In genomic region chr5:120767171-120767820, GRCh38 we compare ENCODE assay signal across 21 cellular contexts.
DNase-seq lines count a peak whose midpoint lies in the region; ATAC-seq and TF ChIP-seq lines count a peak whose summit lies in the region.
"Had no signal": no experiment of that assay in that cellular context is flagged by ENCODE, and none has a peak within 500 bp of the region (broad histone marks: within the 10 kb centered on the region; RNA-seq: fewer than 3 reads in every experiment).

No MANE protein-coding gene starts in this region.

- no peak for TF ChIP-seq CTCF in chondrocyte (IDR thresholded peaks at IDR 0.05)
- TF ChIP-seq CTCF in endodermal cell (conservative IDR thresholded peaks at IDR 0.05): no peak

- H3K27me3 ChIP-seq in neuronal stem cell (ENCODE audit: control insufficient read depth in 3 of 3, insufficient read depth in 3 of 3, low read depth in 1 of 3, low read length in 3 of 3): no peaks in the 10 kb centered on the region
- no peaks in the 10 kb centered on the region for H3K27me3 ChIP-seq in endodermal cell (ENCODE audit: control insufficient read depth, insufficient read depth, low read length, poor library complexity, severe bottlenecking)
- H3K27me3 ChIP-seq: heart left ventricle had no signal

- no peak overlapping the region for H2BK12ac ChIP-seq in neuronal stem cell (ENCODE audit: low read length)

- H3K27me3 Mint-ChIP-seq in chondrocyte (ENCODE audit: low read depth) (peaks cover 5% of the 10 kb centered on the region), endodermal cell (ENCODE audit: insufficient read depth) (no peaks in the 10 kb centered on the region)
- H3K27me3 Mint-ChIP-seq: effector memory CD8-positive, alpha-beta T cell; stimulated activated naive B cell treated with anti-CD40 and anti-IgM and Interleukin-4, amounts not matched to agents 10 μg/mL and 1 μg/mL and 100 μg/mL, for 72 hours had no signal

- no peak overlapping the region for H4K91ac ChIP-seq in neuronal stem cell (ENCODE audit: low read depth, low read length, poor library complexity)

- no peak overlapping the region for H2AK5ac ChIP-seq in neuronal stem cell (ENCODE audit: low read depth, low read length)

- no peak overlapping the region for H3K27ac ChIP-seq in neuronal stem cell (replicated peaks; ENCODE audit: low read length)
- H3K27ac ChIP-seq in endodermal cell (ENCODE audit: low read depth, low read length): no peak overlapping the region
- H3K27ac ChIP-seq: heart left ventricle had no signal

- H3K4me2 ChIP-seq in neuronal stem cell (ENCODE audit: insufficient read depth, low read length, poor library complexity, severe bottlenecking): no peak overlapping the region
- H3K4me2 ChIP-seq: smooth muscle cell had no signal

- peak overlapping the region; percentile 0 for H2AFZ ChIP-seq in neuronal stem cell (ENCODE audit: low read length)

- H3K4me3 Mint-ChIP-seq in chondrocyte (ENCODE audit: unreplicated experiment) (no peak overlapping the region), endodermal cell (no peak overlapping the region)
- H3K4me3 Mint-ChIP-seq: activated naive CD4-positive, alpha-beta T cell treated with anti-CD3 and anti-CD28 coated beads for 36 hours; CD14-positive monocyte; effector memory CD8-positive, alpha-beta T cell; stimulated activated naive B cell treated with anti-CD40 and anti-IgM and Interleukin-4, amounts not matched to agents 10 μg/mL and 1 μg/mL and 100 μg/mL, for 72 hours had no signal

- H3K23ac ChIP-seq in neuronal stem cell (ENCODE audit: low read depth, low read length, poor library complexity): no peak overlapping the region

- H2BK15ac ChIP-seq in neuronal stem cell (ENCODE audit: low read length): no peak overlapping the region

- H3K4me1 ChIP-seq in neuronal stem cell (ENCODE audit: control insufficient read depth in 2 of 2, insufficient read depth in 1 of 2, low read depth in 1 of 2, low read length in 2 of 2): no peaks in the 10 kb centered on the region
- no peaks in the 10 kb centered on the region for H3K4me1 ChIP-seq in endodermal cell (ENCODE audit: control insufficient read depth, insufficient read depth, low read length)
- H3K4me1 ChIP-seq: heart left ventricle had no signal

- H4K8ac ChIP-seq in neuronal stem cell (ENCODE audit: low read depth, low read length): no peak overlapping the region

- H2BK120ac ChIP-seq in neuronal stem cell (ENCODE audit: low read depth, low read length): no peak overlapping the region

- H3K4ac ChIP-seq in neuronal stem cell (ENCODE audit: low read length): no peak overlapping the region

- peak; percentile 34 for DNase-seq in GM04503 (ENCODE audit: low read depth)
- DNase-seq in NCI-H69 (lab: John Stamatoyannopoulos, UW): peak; percentile 10
- peak; percentile 76 for DNase-seq in dedifferentiated amniotic fluid mesenchymal stem cell (ENCODE audit: extremely low spot score)
- DNase-seq in neuronal stem cell (ENCODE audit: low spot score): no peak
- no peak for DNase-seq in posterior vena cava (ENCODE audit: low spot score)
- no peak for DNase-seq in chondrocyte (ENCODE audit: low spot score)
- DNase-seq in endodermal cell: no peak
- DNase-seq: activated CD8-positive, alpha-beta memory T cell treated with anti-CD3 and anti-CD28 coated beads, Interleukin-2, amount 50 U/mL, for 4 hours; activated naive CD4-positive, alpha-beta T cell treated with anti-CD3 and anti-CD28 coated beads for 36 hours; effector memory CD8-positive, alpha-beta T cell; heart left ventricle; Kasumi-1; kidney; mucosa of descending colon; NCI-H2029; NCI-H748 treated with DMSO at 0.1 percent for 48 hours; stimulated activated naive B cell treated with anti-CD40 and anti-IgM and Interleukin-4, amounts not matched to agents 10 μg/mL and 1 μg/mL and 100 μg/mL, for 72 hours; T-helper 2 cell had no signal

- H3K36me3 ChIP-seq in neuronal stem cell (replicated peaks in 1 of 2; ENCODE audit: control insufficient read depth in 2 of 2, insufficient read depth in 2 of 2, low read length in 2 of 2): no peaks in the 10 kb centered on the region
- no peaks in the 10 kb centered on the region for H3K36me3 ChIP-seq in endodermal cell (ENCODE audit: control insufficient read depth, insufficient read depth, low read length)
- H3K36me3 ChIP-seq: heart left ventricle had no signal

- H3K14ac ChIP-seq in neuronal stem cell (ENCODE audit: low read length): no peak overlapping the region

- no CpG with 5 or more reads among the region's 1 CpG for WGBS in neuronal stem cell (ENCODE audit: extremely low coverage in 2 of 2, insufficient read length in 2 of 2, insufficient replicate concordance in 1 of 2), 2 donors
- WGBS in endodermal cell (ENCODE audit: insufficient coverage in 1 of 2, insufficient read length in 1 of 2), 2 experiments: 71 to 94% methylated on average over 1 of the region's 1 CpG

- H2BK5ac ChIP-seq in neuronal stem cell (ENCODE audit: low read length): no peak overlapping the region

- H3K4me1 Mint-ChIP-seq in chondrocyte (ENCODE audit: low read depth) (peaks cover 13% of the 10 kb centered on the region), endodermal cell (peaks cover 9% of the 10 kb centered on the region)

- no peak overlapping the region for H3K4me3 ChIP-seq in neuronal stem cell (ENCODE audit: low read length in 2 of 2)
- H3K4me3 ChIP-seq in endodermal cell (ENCODE audit: low read length): no peak overlapping the region
- H3K4me3 ChIP-seq: heart left ventricle, mucosa of descending colon, smooth muscle cell had no signal

- no peaks in the 10 kb centered on the region for H3K9me3 ChIP-seq in neuronal stem cell (replicated peaks in 1 of 2; ENCODE audit: control insufficient read depth in 2 of 2, insufficient read depth in 1 of 2, low read depth in 1 of 2, low read length in 2 of 2)
- H3K9me3 ChIP-seq in endodermal cell (ENCODE audit: control insufficient read depth, low read length): no peaks in the 10 kb centered on the region
- H3K9me3 ChIP-seq: mucosa of descending colon had no signal

- H3K36me3 Mint-ChIP-seq in chondrocyte (ENCODE audit: low read depth) (no peaks in the 10 kb centered on the region), endodermal cell (ENCODE audit: low read depth) (no peaks in the 10 kb centered on the region)
- H3K36me3 Mint-ChIP-seq: CD14-positive monocyte; stimulated activated naive B cell treated with anti-CD40 and anti-IgM and Interleukin-4, amounts not matched to agents 10 μg/mL and 1 μg/mL and 100 μg/mL, for 72 hours had no signal

- H3K9me3 Mint-ChIP-seq in chondrocyte (ENCODE audit: low read depth) (peaks cover 7% of the 10 kb centered on the region), endodermal cell (no peaks in the 10 kb centered on the region)
- H3K9me3 Mint-ChIP-seq: activated naive CD4-positive, alpha-beta T cell treated with anti-CD3 and anti-CD28 coated beads for 36 hours had no signal

- H3K9ac ChIP-seq in neuronal stem cell (ENCODE audit: low read depth, low read length, poor library complexity): no peak overlapping the region
- no peak overlapping the region for H3K9ac ChIP-seq in endodermal cell (ENCODE audit: extremely low read depth, low read length, poor library complexity, severe bottlenecking)

- no peak overlapping the region for H3K27ac Mint-ChIP-seq in chondrocyte (ENCODE audit: unreplicated experiment)
- no peak overlapping the region for H3K27ac Mint-ChIP-seq in endodermal cell
- H3K27ac Mint-ChIP-seq: activated naive CD4-positive, alpha-beta T cell treated with anti-CD3 and anti-CD28 coated beads for 36 hours; effector memory CD8-positive, alpha-beta T cell; stimulated activated naive B cell treated with anti-CD40 and anti-IgM and Interleukin-4, amounts not matched to agents 10 μg/mL and 1 μg/mL and 100 μg/mL, for 72 hours had no signal

- ATAC-seq in GM18519 (IDR thresholded peaks at IDR 0.05; ENCODE audit: low FRiP score, unreplicated experiment): no peak
- ATAC-seq: effector memory CD8-positive, alpha-beta T cell; mucosa of descending colon; stimulated activated naive B cell treated with anti-CD40 and anti-IgM and Interleukin-4, amounts not matched to agents 10 μg/mL and 1 μg/mL and 100 μg/mL, for 72 hours had no signal

- no peak overlapping the region for H3K18ac ChIP-seq in neuronal stem cell (ENCODE audit: low read length)

- intact Hi-C loops in posterior vena cava (cut with DNase I): no loop called here

- no peaks in the 10 kb centered on the region for H3K79me1 ChIP-seq in neuronal stem cell (ENCODE audit: low read depth, low read length)

Comparison
In these comparisons a context has a peak if more than half of its experiments do, and no peak if none do; other contexts are left out.
1. DNase-seq: peak in GM04503 (single experiment), NCI-H69 (single experiment) and dedifferentiated amniotic fluid mesenchymal stem cell (single experiment); none in neuronal stem cell (single experiment), posterior vena cava (single experiment), chondrocyte (single experiment) and endodermal cell (single experiment).